In genomic region chr19:1261512-1261862, GRCh38 we compare ENCODE assay signal across 8 cellular contexts. TPM values are rescaled to one million over a fixed set of nuclear protein-coding genes. Genes with fewer than 3 reads are reported as not detected.
A peak's percentile ranks its signal among the peaks of the same experiment; 100 is the strongest.
DNase-seq lines count a peak whose midpoint lies in the region; ATAC-seq and TF ChIP-seq lines count a peak whose summit lies in the region.

No MANE protein-coding gene starts in this region.

- H3K27ac ChIP-seq in right cardiac atrium (ENCODE audit: low read length) (peak overlapping the region; percentile 84), skin epidermis (peak overlapping the region; percentile 73 to 99 (median 95))

- peaks cover 50% of the 10 kb centered on the region for H3K36me3 Mint-ChIP-seq in activated T-cell treated with anti-CD3 and anti-CD28 coated beads, Interleukin-2, amount 50 U/mL, for 24 hours (ENCODE audit: low read depth)

- H3K9me3 Mint-ChIP-seq in activated T-cell treated with anti-CD3 and anti-CD28 coated beads, Interleukin-2, amount 50 U/mL, for 24 hours = no peaks in the 10 kb centered on the region

- intact Hi-C loops in right cardiac atrium (cut with DNase I) = no loop called here
- intact Hi-C loops in posterior vena cava (cut with DNase I) = no loop called here

- H3K27ac Mint-ChIP-seq in activated T-cell treated with anti-CD3 and anti-CD28 coated beads, Interleukin-2, amount 50 U/mL, for 24 hours = peak overlapping the region; percentile 97

- peaks cover 68% of the 10 kb centered on the region for H3K4me1 Mint-ChIP-seq in activated T-cell treated with anti-CD3 and anti-CD28 coated beads, Interleukin-2, amount 50 U/mL, for 24 hours (ENCODE audit: low read depth)

- H3K4me1 ChIP-seq in right cardiac atrium (ENCODE audit: control insufficient read depth, insufficient read depth, low read length) = peaks cover 10% of the 10 kb centered on the region

- no peak for ATAC-seq in right cardiac atrium
- ATAC-seq in GM18502 (IDR thresholded peaks at IDR 0.05; ENCODE audit: poor library complexity, unreplicated experiment) = no peak

- H3K9me3 ChIP-seq in right cardiac atrium (ENCODE audit: control insufficient read depth, low read length) = no peaks in the 10 kb centered on the region

- H3K4me3 ChIP-seq in WI38 (ENCODE audit: low read depth, low read length) (peak overlapping the region; percentile 67), right cardiac atrium (ENCODE audit: low read length) (peak overlapping the region; percentile 64), skin epidermis (peak overlapping the region; percentile 49 to 72 (median 55))

- WGBS in right cardiac atrium = 21% methylated on average over 16 of the region's 16 CpGs

- no peak for TF ChIP-seq CTCF in WI38 (IDR thresholded peaks at IDR 0.05; ENCODE audit: low read depth, low read length)

- H3K27me3 ChIP-seq in right cardiac atrium (ENCODE audit: control insufficient read depth, insufficient read depth) = no peaks in the 10 kb centered on the region

- H3K4me3 Mint-ChIP-seq in activated T-cell treated with anti-CD3 and anti-CD28 coated beads, Interleukin-2, amount 50 U/mL, for 24 hours = peak overlapping the region; percentile 95

- H3K27me3 Mint-ChIP-seq in activated T-cell treated with anti-CD3 and anti-CD28 coated beads, Interleukin-2, amount 50 U/mL, for 24 hours = no peaks in the 10 kb centered on the region

- DNase-seq in activated T-cell treated with anti-CD3 and anti-CD28 coated beads, Interleukin-2, amount 50 U/mL, for 24 hours = peak; percentile 64
- no peak for DNase-seq in activated T-cell treated with anti-CD3 and anti-CD28 coated beads, Interleukin-2, amount 50 U/mL, for 48 hours
- DNase-seq in right cardiac atrium = peak; percentile 32 to 76 (median 71)
- DNase-seq in NCI-H1092 (lab: John Stamatoyannopoulos, UW) = no peak
- DNase-seq in posterior vena cava (ENCODE audit: low spot score) = no peak

RNA-seq across cellular contexts. Expression of gene CIRBP, which starts 7.6 kb away (rescaled TPM):
- total RNA-seq in right cardiac atrium = 100 to 1,000 TPM; 288 to 417 (median 333) TPM
- polyA plus RNA-seq in right cardiac atrium = 370 TPM
- 100 to 1,000 TPM; 447 to 636 TPM for total RNA-seq in posterior vena cava

RNA-seq across cellular contexts. Expression of gene MIDN, which starts 13.1 kb away (rescaled TPM):
- 100 to 1,000 TPM in 1 of 4 donors, 10 to 100 TPM in 3; 50.2 to 123 (median 62.4) TPM for total RNA-seq in right cardiac atrium
- 45.6 TPM for polyA plus RNA-seq in right cardiac atrium
- total RNA-seq in posterior vena cava = 10 to 100 TPM; 76.5 to 86.3 TPM

RNA-seq across cellular contexts. Expression of gene FAM174C, which starts 13.8 kb away (rescaled TPM):
- total RNA-seq in right cardiac atrium (10 to 100 TPM; 15.9 to 18.1 (median 17.0) TPM), posterior vena cava (10 to 100 TPM; 25.2 to 27.2 TPM)
- 25.3 TPM for polyA plus RNA-seq in right cardiac atrium

RNA-seq across cellular contexts. Expression of gene ATP5F1D, which starts 19.9 kb away (rescaled TPM):
- total RNA-seq in right cardiac atrium (100 to 1,000 TPM; 490 to 706 (median 622) TPM), posterior vena cava (100 to 1,000 TPM; 125 to 137 TPM)
- 660 TPM for polyA plus RNA-seq in right cardiac atrium

RNA-seq across cellular contexts. Expression of gene CBARP, which starts 23.7 kb away (rescaled TPM):
- 1 to 10 TPM in 3 of 4 donors, under 1 TPM in 1; 0.89 to 2.2 (median 1.5) TPM for total RNA-seq in right cardiac atrium
- polyA plus RNA-seq in right cardiac atrium = 0.97 TPM
- total RNA-seq in posterior vena cava = 1 to 10 TPM; 1.5 to 2.7 TPM

Comparison
In these comparisons a context has a peak if more than half of its experiments do, and no peak if none do; other contexts are left out.
1. DNase-seq: peak in activated T-cell treated with anti-CD3 and anti-CD28 coated beads, Interleukin-2, amount 50 U/mL, for 24 hours (single experiment) and right cardiac atrium (3 of 3); none in activated T-cell treated with anti-CD3 and anti-CD28 coated beads, Interleukin-2, amount 50 U/mL, for 48 hours (0 of 2), NCI-H1092 (single experiment) and posterior vena cava (single experiment).
2. Peak in every context shown above with its lines, with median percentiles within 50 percentile points of each other: H3K4me3 ChIP-seq.